9 cellular contexts compared by ENCODE assay signal in genomic region chr9:119736478-119737454, GRCh38.
DNase-seq lines count a peak whose midpoint lies in the region; ATAC-seq and TF ChIP-seq lines count a peak whose summit lies in the region.
"Had no signal": no experiment of that assay in that cellular context is flagged by ENCODE, and none has a peak within 500 bp of the region (broad histone marks: within the 10 kb centered on the region; RNA-seq: fewer than 3 reads in every experiment).

No MANE protein-coding gene starts in this region.

- DNase-seq in Caki2 (ENCODE audit: low read depth) = peak; percentile 77
- DNase-seq in NCI-H187 (lab: John Stamatoyannopoulos, UW) = no peak
- no peak for DNase-seq in sigmoid colon
- no peak for DNase-seq in trophoblast cell
- DNase-seq in effector memory CD4-positive, alpha-beta T cell = no peak

- in situ Hi-C loops in Caki2 (cut with HindIII; ENCODE audit: low pct_unique_long_range_greater_than_20kb, low sequenced_read_pairs) = no loop called here

- no peak overlapping the region for H4K91ac ChIP-seq in trophoblast cell (ENCODE audit: low read depth, low read length)

- no peaks in the 10 kb centered on the region for H3F3A ChIP-seq in OCI-LY1 (ENCODE audit: insufficient read depth, low read length)

- no peak overlapping the region for H2BK120ac ChIP-seq in trophoblast cell (ENCODE audit: insufficient read depth, low read length, poor library complexity)

- H2BK12ac ChIP-seq in trophoblast cell (ENCODE audit: low read length) = no peak overlapping the region

- H3K9me3 ChIP-seq in OCI-LY1 (ENCODE audit: low read length) = peaks cover 3% of the 10 kb centered on the region; the same call in 1 of the 2 replicates
- H3K9me3 ChIP-seq in sigmoid colon = no peaks in the 10 kb centered on the region
- H3K9me3 ChIP-seq in trophoblast cell (ENCODE audit: insufficient read depth, low read depth, low read length) = no peaks in the 10 kb centered on the region
- no peaks in the 10 kb centered on the region for H3K9me3 ChIP-seq in effector memory CD4-positive, alpha-beta T cell (ENCODE audit: control insufficient read depth, low read length)

- H3K14ac ChIP-seq in trophoblast cell (ENCODE audit: low read length) = no peak overlapping the region

- no peaks in the 10 kb centered on the region for H4K20me1 ChIP-seq in OCI-LY1 (ENCODE audit: insufficient read depth, low read length)

- H3K36me3 ChIP-seq in OCI-LY1 (ENCODE audit: insufficient read depth, low read length) (no peaks in the 10 kb centered on the region), sigmoid colon (no peaks in the 10 kb centered on the region), trophoblast cell (ENCODE audit: control insufficient read depth in 1 of 2, insufficient read depth in 2 of 2, low read length in 2 of 2) (no peaks in the 10 kb centered on the region)
- no peaks in the 10 kb centered on the region for H3K36me3 ChIP-seq in effector memory CD4-positive, alpha-beta T cell (ENCODE audit: control insufficient read depth, insufficient read depth, low read length)
- H3K36me3 ChIP-seq: upper lobe of left lung had no signal

- intact Hi-C loops in sigmoid colon (cut with DNase I) = no loop called here

- H3K23ac ChIP-seq in trophoblast cell (ENCODE audit: low read length) = no peak overlapping the region

- no peak overlapping the region for H2AFZ ChIP-seq in OCI-LY1 (ENCODE audit: low read length)
- no peak overlapping the region for H2AFZ ChIP-seq in trophoblast cell (ENCODE audit: insufficient read depth, low read length, poor library complexity)

- H2BK5ac ChIP-seq in trophoblast cell (ENCODE audit: low read depth, low read length, poor library complexity) = no peak overlapping the region

- no peak for TF ChIP-seq POLR2A in sigmoid colon (IDR thresholded peaks at IDR 0.05)

- H3K4me2 ChIP-seq in OCI-LY1 (ENCODE audit: low read length) = peak overlapping the region; percentile 55
- H3K4me2 ChIP-seq in trophoblast cell (ENCODE audit: low read length) = no peak overlapping the region

- ATAC-seq in GM19372 (IDR thresholded peaks at IDR 0.05; ENCODE audit: low read depth, unreplicated experiment) = peak; percentile 96
- ATAC-seq in HG03095 (IDR thresholded peaks at IDR 0.05; ENCODE audit: unreplicated experiment) = peak; percentile 99

- no peak overlapping the region for H3K4ac ChIP-seq in trophoblast cell (ENCODE audit: low read depth, low read length)

- H3K4me1 ChIP-seq in OCI-LY1 (ENCODE audit: insufficient read depth, low read length, severe bottlenecking) = peaks cover 31% of the 10 kb centered on the region
- H3K4me1 ChIP-seq in sigmoid colon = peaks cover 0 to 11% (median 5%) of the 10 kb centered on the region in 4 donors
- H3K4me1 ChIP-seq in trophoblast cell (ENCODE audit: control insufficient read depth in 1 of 2, insufficient read depth in 2 of 2, low read length in 2 of 2) = no peaks in the 10 kb centered on the region
- no peaks in the 10 kb centered on the region for H3K4me1 ChIP-seq in effector memory CD4-positive, alpha-beta T cell (ENCODE audit: control insufficient read depth, insufficient read depth, low read length, poor library complexity, severe bottlenecking)
- H3K4me1 ChIP-seq: upper lobe of left lung had no signal

- TF ChIP-seq EP300 in sigmoid colon (IDR thresholded peaks at IDR 0.05) = no peak

- H4K8ac ChIP-seq in trophoblast cell (ENCODE audit: low read depth, low read length) = no peak overlapping the region

- H3K9ac ChIP-seq in OCI-LY1 (ENCODE audit: low read length) = peak overlapping the region; percentile 51; the same call in 1 of the 2 replicates
- H3K9ac ChIP-seq in trophoblast cell (ENCODE audit: low read length) = no peak overlapping the region

- no peak overlapping the region for H4K12ac ChIP-seq in trophoblast cell (ENCODE audit: low read depth, low read length)

- H3K79me2 ChIP-seq in OCI-LY1 (ENCODE audit: insufficient read depth, low read length) (no peaks in the 10 kb centered on the region), trophoblast cell (ENCODE audit: control insufficient read depth, insufficient read depth, low read length, poor library complexity) (no peaks in the 10 kb centered on the region)

- H3K79me1 ChIP-seq in trophoblast cell (ENCODE audit: low read length) = no peaks in the 10 kb centered on the region

- H3K27me3 ChIP-seq in OCI-LY1 (ENCODE audit: insufficient read depth, low read length) (no peaks in the 10 kb centered on the region), sigmoid colon (no peaks in the 10 kb centered on the region), trophoblast cell (ENCODE audit: insufficient read depth, low read length) (no peaks in the 10 kb centered on the region)
- no peaks in the 10 kb centered on the region for H3K27me3 ChIP-seq in effector memory CD4-positive, alpha-beta T cell (replicated peaks; ENCODE audit: control insufficient read depth, insufficient read depth, low read length, poor library complexity, severe bottlenecking)
- H3K27me3 ChIP-seq: upper lobe of left lung had no signal

- no peaks in the 10 kb centered on the region for H3K9me2 ChIP-seq in OCI-LY1 (ENCODE audit: low read depth, low read length)

- H3K18ac ChIP-seq in trophoblast cell (ENCODE audit: low read length) = no peak overlapping the region

- 23 to 35% methylated on average over 13 of the region's 13 CpGs for WGBS in sigmoid colon, 2 donors
- WGBS in trophoblast cell (ENCODE audit: extremely low coverage, insufficient coverage, insufficient read length) = no CpG with 5 or more reads among the region's 13 CpGs

- TF ChIP-seq CTCF in OCI-LY1 (IDR thresholded peaks at IDR 0.05; ENCODE audit: low read length) = no peak
- TF ChIP-seq CTCF in sigmoid colon (IDR thresholded peaks at IDR 0.05) = no peak

- no peak overlapping the region for H2AK5ac ChIP-seq in trophoblast cell (ENCODE audit: low read length)

- peak overlapping the region; percentile 36 for H3K4me3 ChIP-seq in OCI-LY1 (ENCODE audit: low read depth, low read length, poor library complexity, severe bottlenecking)
- H3K4me3 ChIP-seq in sigmoid colon = no peak overlapping the region
- H3K4me3 ChIP-seq in trophoblast cell (ENCODE audit: low read depth, low read length) = no peak overlapping the region
- no peak overlapping the region for H3K4me3 ChIP-seq in effector memory CD4-positive, alpha-beta T cell (ENCODE audit: insufficient read depth, low read depth, low read length, poor library complexity, severe bottlenecking)
- H3K4me3 ChIP-seq: upper lobe of left lung had no signal

- H3K27ac ChIP-seq in OCI-LY1 (ENCODE audit: low read depth, low read length, poor library complexity, severe bottlenecking) (peak overlapping the region; percentile 94), sigmoid colon (peak overlapping the region in 1 of 4 donors; percentile 14), trophoblast cell (ENCODE audit: low read depth, low read length) (no peak overlapping the region)
- H3K27ac ChIP-seq in effector memory CD4-positive, alpha-beta T cell (ENCODE audit: insufficient read depth, low read length, poor library complexity, severe bottlenecking) = no peak overlapping the region
- H3K27ac ChIP-seq: upper lobe of left lung had no signal
